8 cellular contexts compared by ENCODE assay signal in genomic region chr16:740764-741505, GRCh38. TPM values are rescaled to one million over a fixed set of nuclear protein-coding genes. Genes with fewer than 3 reads are reported as not detected.
DNase-seq lines count a peak whose midpoint lies in the region; ATAC-seq, FAIRE-seq and TF ChIP-seq lines count a peak whose summit lies in the region.

Gene CIAO3, minus strand, starts transcription at chr16:740997. Its CDS starts 12 bp downstream, at chr16:740985.

- no peak within 1 kb of the TSS for H3K27ac ChIP-seq in SK-N-MC
- H3K27ac ChIP-seq in testis, result peak within 1 kb of the TSS in 1 of 2 donors; percentile 19

- peak; percentile 92 for ATAC-seq in omental fat pad (ENCODE audit: low FRiP score)

- DNase-seq in ELR (ENCODE audit: low read depth) (peak; percentile 91), H54 (ENCODE audit: insufficient read length, low spot score) (peak; percentile 93), MG63 (peak; percentile 94), SK-N-MC (ENCODE audit: low read depth, low spot score) (peak; percentile 22), globus pallidus (ENCODE audit: low spot score) (peak; percentile 73), omental fat pad (ENCODE audit: low spot score) (peak; percentile 71), testis (peak; percentile 88)
- peak; percentile 92 for DNase-seq in activated naive CD4-positive, alpha-beta T cell treated with anti-CD3 and anti-CD28 coated beads, Interleukin-2, amount 10 ng/mL, durations not matched to agents 7 days and 5 days

- peak in 1 of 3 donors; percentile 89 for TF ChIP-seq CTCF in omental fat pad (IDR thresholded peaks at IDR 0.05)
- TF ChIP-seq CTCF in testis (IDR thresholded peaks at IDR 0.05), result peak; percentile 90 to 99 (median 98)

- peaks cover 8% of the 10 kb centered on the region for H3K36me3 Mint-ChIP-seq in activated naive CD4-positive, alpha-beta T cell treated with anti-CD3 and anti-CD28 coated beads, Interleukin-2, amount 10 ng/mL, durations not matched to agents 7 days and 5 days

- TF ChIP-seq POLR2A in H54 (IDR thresholded peaks at IDR 0.05; ENCODE audit: low read depth, low read length) (peak; percentile 81), testis (IDR thresholded peaks at IDR 0.05) (no peak)

- intact Hi-C loops in testis (cut with DNase I; ENCODE audit: low total_unique reads), result loop anchor here (2.0 kb wide), 1 partner anchor 58 kb away; no protein-coding TSS in a partner anchor

- H3K4me3 ChIP-seq in MG63, result peak within 1 kb of the TSS; percentile 99
- H3K4me3 ChIP-seq in SK-N-MC, result peak within 1 kb of the TSS; percentile 88
- peak within 1 kb of the TSS; percentile 74 to 91 for H3K4me3 ChIP-seq in testis

- WGBS in testis, 2 donors, result 0 to 1% methylated on average over 1 to 44 of the region's 79 CpGs

- CTCF ChIA-PET in activated naive CD4-positive, alpha-beta T cell treated with anti-CD3 and anti-CD28 coated beads, Interleukin-2, amount 10 ng/mL, durations not matched to agents 7 days and 5 days (lab: Charles Lee), result interaction anchor here (0.9 to 2.3 kb wide), 7 partner anchors 9 to 44 kb away, joined by 3 to 11 read pairs (median 4); no protein-coding TSS in a partner anchor

- peaks cover 14% of the 10 kb centered on the region for H3K4me1 ChIP-seq in testis

- H3K4me1 Mint-ChIP-seq in activated naive CD4-positive, alpha-beta T cell treated with anti-CD3 and anti-CD28 coated beads, Interleukin-2, amount 10 ng/mL, durations not matched to agents 7 days and 5 days, result peaks cover 20% of the 10 kb centered on the region

- H3K27ac Mint-ChIP-seq in activated naive CD4-positive, alpha-beta T cell treated with anti-CD3 and anti-CD28 coated beads, Interleukin-2, amount 10 ng/mL, durations not matched to agents 7 days and 5 days, result peak within 1 kb of the TSS; percentile 65

- H3K27me3 Mint-ChIP-seq in activated naive CD4-positive, alpha-beta T cell treated with anti-CD3 and anti-CD28 coated beads, Interleukin-2, amount 10 ng/mL, durations not matched to agents 7 days and 5 days, result no peaks in the 10 kb centered on the region

- no peak for FAIRE-seq in H54 (lab: Jason Lieb, UNC)

- H3K4me3 Mint-ChIP-seq in activated naive CD4-positive, alpha-beta T cell treated with anti-CD3 and anti-CD28 coated beads, Interleukin-2, amount 10 ng/mL, durations not matched to agents 7 days and 5 days, result peak within 1 kb of the TSS; percentile 79

- H3K9ac ChIP-seq in SK-N-MC (ENCODE audit: insufficient read length), result peak within 1 kb of the TSS; percentile 92

- H3K9me3 ChIP-seq in MG63, result no peaks in the 10 kb centered on the region
- H3K9me3 ChIP-seq in SK-N-MC (ENCODE audit: low read depth, low read length), result no peaks in the 10 kb centered on the region
- no peaks in the 10 kb centered on the region for H3K9me3 ChIP-seq in testis

- H3K27me3 ChIP-seq in MG63 (no peaks in the 10 kb centered on the region), testis (no peaks in the 10 kb centered on the region)

- no peaks in the 10 kb centered on the region for H3K9me3 Mint-ChIP-seq in activated naive CD4-positive, alpha-beta T cell treated with anti-CD3 and anti-CD28 coated beads, Interleukin-2, amount 10 ng/mL, durations not matched to agents 7 days and 5 days

- H3K36me3 ChIP-seq in MG63 (peaks cover 30% of the 10 kb centered on the region), SK-N-MC (ENCODE audit: insufficient read depth, low read length) (no peaks in the 10 kb centered on the region; the same call in 1 of the 2 replicates), testis (ENCODE audit: low read depth, missing control alignments) (no peaks in the 10 kb centered on the region)

RNA-seq across cellular contexts. Expression of gene CIAO3, which starts in this region (rescaled TPM):
- total RNA-seq in MG63 (2014; rRNA removed; shearing (Covaris generic); ENCODE audit: low replicate concordance), result 39.0 and 72.9 TPM in 2 replicates
- total RNA-seq in omental fat pad (10 to 100 TPM; 17.6 to 26.8 (median 22.1) TPM), testis (10 to 100 TPM; 58.0 to 59.0 TPM)
- polyA plus RNA-seq in testis (ENCODE audit: insufficient read depth, low read depth, low replicate concordance), result 28.9 TPM

Comparison
In these comparisons a context has a peak if more than half of its experiments do, and no peak if none do; other contexts are left out.
1. DNase-seq: peak in every context shown above with its lines; median percentile 94 in MG63; 93 in H54; 92 in activated naive CD4-positive, alpha-beta T cell treated with anti-CD3 and anti-CD28 coated beads, Interleukin-2, amount 10 ng/mL, durations not matched to agents 7 days and 5 days; 91 in ELR; 88 in testis; 73 in globus pallidus; 71 in omental fat pad; 22 in SK-N-MC.